9 cellular contexts compared by ENCODE assay signal in the genomic region with DNA sequence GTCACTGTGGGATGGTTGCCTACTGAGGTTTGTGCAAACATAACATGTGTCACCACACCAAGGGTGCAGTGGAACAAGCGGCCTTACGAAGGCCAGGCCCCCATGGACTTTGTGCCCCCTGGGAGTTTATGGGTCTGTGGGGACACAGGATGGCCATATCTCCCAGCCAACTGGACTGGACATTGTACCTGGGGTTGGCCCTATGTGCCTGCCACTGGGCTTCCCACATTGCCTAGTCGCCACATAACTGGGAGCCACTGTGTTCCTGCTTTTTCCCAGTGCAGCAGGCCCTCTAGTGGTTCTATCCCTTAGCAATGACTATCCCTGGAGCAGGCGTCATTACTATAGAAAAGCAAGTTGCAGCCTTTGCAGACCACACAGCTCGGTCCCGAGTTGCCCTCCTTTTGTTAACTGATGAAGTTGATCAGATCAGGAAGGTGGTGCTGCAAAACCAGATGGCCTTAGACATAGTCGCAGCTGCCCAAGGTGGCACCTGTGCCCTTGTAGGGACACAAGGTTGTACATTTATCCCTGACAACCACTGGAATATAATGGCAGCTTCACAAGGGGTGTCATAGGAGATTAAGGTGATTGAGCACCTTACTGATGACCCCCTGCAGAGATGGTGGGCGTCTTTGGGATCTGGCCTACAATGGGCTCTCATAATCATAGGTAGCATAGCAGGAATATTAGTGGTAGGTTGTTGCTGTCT. TPM values are rescaled to one million over a fixed set of nuclear protein-coding genes. Genes with fewer than 3 reads are reported as not detected.
DNase-seq lines count a peak whose midpoint lies in the region; ATAC-seq and TF ChIP-seq lines count a peak whose summit lies in the region.
"Had no signal": no experiment of that assay in that cellular context is flagged by ENCODE, and none has a peak within 500 bp of the region (broad histone marks: within the 10 kb centered on the region; RNA-seq: fewer than 3 reads in every experiment).

No MANE protein-coding gene starts in this region.

- DNase-seq in NCI-H82 (lab: John Stamatoyannopoulos, UW): peak; percentile 51
- DNase-seq in NCI-H82 treated with DMSO at 0.1 percent for 48 hours (lab: John Stamatoyannopoulos, UW; ENCODE audit: unreplicated experiment): no peak
- peak; percentile 73 for DNase-seq in OCI-M1 (lab: John Stamatoyannopoulos, UW)
- peak in 1 of 2 donors; percentile 15 for DNase-seq in fibroblast of lung (ENCODE audit: low read depth in 2 of 2)
- no peak for DNase-seq in thoracic aorta (ENCODE audit: low spot score)
- no peak for DNase-seq in T-helper 1 cell
- no peak for DNase-seq in stimulated activated CD4-positive, alpha-beta T cell treated with anti-CD3 and anti-CD28 coated beads, Interleukin-4, amount 100 ng/mL, for 1 hour

- ATAC-seq in thoracic aorta (ENCODE audit: insufficient number of reproducible peaks, low FRiP score, low read depth) (no peak), GM18511 (IDR thresholded peaks at IDR 0.05; ENCODE audit: unreplicated experiment) (no peak)
- ATAC-seq: pancreas had no signal

- no peaks in the 10 kb centered on the region for H3K27me3 ChIP-seq in fibroblast of lung (ENCODE audit: control insufficient read depth, insufficient read depth, low read length)
- H3K27me3 ChIP-seq in thoracic aorta (replicated peaks; ENCODE audit: insufficient read depth): no peaks in the 10 kb centered on the region
- H3K27me3 ChIP-seq: pancreas had no signal

- H3K27ac ChIP-seq in fibroblast of lung (ENCODE audit: insufficient read depth, low read length): no peak overlapping the region
- no peak overlapping the region for H3K27ac ChIP-seq in thoracic aorta
- H3K27ac ChIP-seq: pancreas had no signal

- no peaks in the 10 kb centered on the region for H3K79me2 ChIP-seq in fibroblast of lung (ENCODE audit: control insufficient read depth, insufficient read depth, low read length)

- H2AFZ ChIP-seq in fibroblast of lung (ENCODE audit: low read length): no peak overlapping the region

- H4K20me1 ChIP-seq in fibroblast of lung (ENCODE audit: control insufficient read depth, extremely low read depth, insufficient read depth, low read length): no peaks in the 10 kb centered on the region

- no peak overlapping the region for H3K9ac ChIP-seq in fibroblast of lung (ENCODE audit: insufficient read depth, low read length)

- H3K9me3 ChIP-seq in fibroblast of lung (ENCODE audit: control insufficient read depth, insufficient read depth, low read depth, low read length) (no peaks in the 10 kb centered on the region), thoracic aorta (no peaks in the 10 kb centered on the region)
- H3K9me3 ChIP-seq: pancreas had no signal

- no peak overlapping the region for H3K4me2 ChIP-seq in fibroblast of lung (ENCODE audit: extremely low read depth, insufficient read depth, low read length)

- no peaks in the 10 kb centered on the region for H3K4me1 ChIP-seq in fibroblast of lung (ENCODE audit: control insufficient read depth, extremely low read depth, insufficient read depth, low read length)
- H3K4me1 ChIP-seq in thoracic aorta (ENCODE audit: control insufficient read depth in 1 of 2, low read depth in 2 of 2): peaks cover 0 to 14% of the 10 kb centered on the region in 2 donors

- TF ChIP-seq CTCF in fibroblast of lung (conservative IDR thresholded peaks at IDR 0.05 in 1 of 2, IDR thresholded peaks at IDR 0.05 in 1 of 2; ENCODE audit: low read depth in 1 of 2, low read length in 2 of 2) (peak; percentile 47 to 51), thoracic aorta (IDR thresholded peaks at IDR 0.05) (peak; percentile 12)

- H3K36me3 ChIP-seq in fibroblast of lung (ENCODE audit: control insufficient read depth, insufficient read depth, low read length) (no peaks in the 10 kb centered on the region), thoracic aorta (no peaks in the 10 kb centered on the region)
- H3K36me3 ChIP-seq: pancreas had no signal

- H3K4me3 ChIP-seq in fibroblast of lung (replicated peaks in 1 of 4; ENCODE audit: control extremely low read depth in 1 of 4, insufficient read depth in 1 of 4, low read depth in 3 of 4, low read length in 4 of 4) (no peak overlapping the region), thoracic aorta (no peak overlapping the region)
- H3K4me3 ChIP-seq: pancreas had no signal

RNA-seq across cellular contexts. Expression of gene RNASE12, which starts 15.2 kb away (rescaled TPM):
- not detected in 2 replicates for total RNA-seq in fibroblast of lung
- not detected in 2 replicates for polyA plus RNA-seq in fibroblast of lung
- polyA plus RNA-seq in fibroblast of lung (2012): not detected in 2 replicates
- not detected in 2 replicates for polyA minus RNA-seq in fibroblast of lung (ENCODE audit: low replicate concordance)
- total RNA-seq in thoracic aorta: not detected
- total RNA-seq: pancreas had no signal
- polyA plus RNA-seq: pancreas had no signal

RNA-seq across cellular contexts. Expression of gene RNASE11, which starts 18.5 kb away (rescaled TPM):
- total RNA-seq in fibroblast of lung: not detected in 2 replicates
- polyA plus RNA-seq in fibroblast of lung: not detected in 2 replicates
- polyA plus RNA-seq in fibroblast of lung (2012): not detected in 2 replicates
- polyA minus RNA-seq in fibroblast of lung (ENCODE audit: low replicate concordance): not detected in 2 replicates
- not detected for total RNA-seq in thoracic aorta
- total RNA-seq: pancreas had no signal
- polyA plus RNA-seq: pancreas had no signal

RNA-seq across cellular contexts. Expression of gene OR6S1, which starts 35.1 kb away (rescaled TPM):
- not detected in 2 replicates for total RNA-seq in fibroblast of lung
- polyA plus RNA-seq in fibroblast of lung: not detected in 2 replicates
- polyA plus RNA-seq in fibroblast of lung (2012): not detected in 2 replicates
- polyA minus RNA-seq in fibroblast of lung (ENCODE audit: low replicate concordance): not detected in 2 replicates
- not detected for total RNA-seq in thoracic aorta
- total RNA-seq: pancreas had no signal
- polyA plus RNA-seq: pancreas had no signal

RNA-seq across cellular contexts. Expression of gene RNASE9, which starts 45.5 kb away (rescaled TPM):
- total RNA-seq in fibroblast of lung (not detected in 2 replicates), thoracic aorta (not detected)
- not detected in 2 replicates for polyA plus RNA-seq in fibroblast of lung
- not detected in 2 replicates for polyA plus RNA-seq in fibroblast of lung (2012)
- polyA minus RNA-seq in fibroblast of lung (ENCODE audit: low replicate concordance): not detected in 2 replicates
- total RNA-seq: pancreas had no signal
- polyA plus RNA-seq: pancreas had no signal

Comparison
In these comparisons a context has a peak if more than half of its experiments do, and no peak if none do; other contexts are left out.
1. DNase-seq: peak in NCI-H82 (single experiment) and OCI-M1 (single experiment); none in NCI-H82 treated with DMSO at 0.1 percent for 48 hours (single experiment), thoracic aorta (single experiment), T-helper 1 cell (0 of 5) and stimulated activated CD4-positive, alpha-beta T cell treated with anti-CD3 and anti-CD28 coated beads, Interleukin-4, amount 100 ng/mL, for 1 hour (single experiment).